8 cellular contexts compared by ENCODE assay signal in the genomic region with DNA sequence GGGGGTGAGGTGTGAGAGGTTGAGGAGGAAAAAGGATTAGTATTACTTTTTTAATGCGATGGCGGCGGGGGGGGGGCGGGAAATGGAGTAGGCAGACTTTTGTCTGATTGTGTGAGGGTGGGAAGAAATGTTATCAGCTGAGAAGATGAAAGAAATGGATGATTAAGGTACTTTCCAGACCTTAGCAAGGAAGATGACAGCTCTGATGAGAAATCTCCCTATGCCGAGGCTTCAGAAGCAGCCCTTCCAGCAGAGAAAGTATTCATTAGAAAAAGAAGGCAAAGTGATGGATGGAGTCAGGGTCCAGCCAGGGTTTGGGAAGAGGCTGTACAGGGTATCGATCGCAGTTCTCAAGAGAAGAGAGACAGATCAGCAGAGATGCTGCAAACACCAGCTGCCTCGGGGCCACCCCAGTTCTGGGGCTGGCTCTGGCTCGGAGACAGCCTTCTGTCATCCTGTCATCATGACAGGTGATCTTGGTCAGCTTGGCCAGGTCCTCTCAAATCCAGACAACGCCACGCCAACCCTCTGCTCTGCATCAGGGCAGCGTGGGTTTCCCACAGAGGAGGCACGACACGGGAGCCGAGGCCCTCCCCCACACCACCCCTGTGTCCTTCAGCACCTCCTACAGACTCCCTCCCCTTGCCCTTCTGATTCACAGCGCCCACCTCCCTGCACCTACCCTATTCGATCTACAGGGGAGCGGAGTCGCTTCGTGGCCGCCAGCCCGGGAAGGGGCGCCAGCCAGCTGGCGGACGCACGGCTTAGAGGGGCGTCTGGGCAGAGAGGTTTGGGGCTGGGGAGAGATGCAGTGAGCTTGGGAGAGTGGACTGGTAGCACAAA. TPM values are rescaled to one million over a fixed set of nuclear protein-coding genes. Genes with fewer than 3 reads are reported as not detected.
DNase-seq lines count a peak whose midpoint lies in the region; ATAC-seq and TF ChIP-seq lines count a peak whose summit lies in the region.

No MANE protein-coding gene starts in this region.

- H3K27me3 ChIP-seq in heart right ventricle: peaks cover 0 to 9% (median 0%) of the 10 kb centered on the region in 7 donors
- H3K27me3 ChIP-seq in prostate gland (replicated peaks; ENCODE audit: insufficient read depth): no peaks in the 10 kb centered on the region

- peaks cover 10% of the 10 kb centered on the region for H3K36me3 Mint-ChIP-seq in activated naive CD4-positive, alpha-beta T cell treated with anti-CD3 and anti-CD28 coated beads, Interleukin-2, amount 10 ng/mL, durations not matched to agents 7 days and 5 days

- H3K27ac ChIP-seq in heart right ventricle: peak overlapping the region in 7 of 10 donors; percentile 21 to 97 (median 55)
- H3K27ac ChIP-seq in prostate gland: no peak overlapping the region

- H3K4me3 Mint-ChIP-seq in activated naive CD4-positive, alpha-beta T cell treated with anti-CD3 and anti-CD28 coated beads, Interleukin-2, amount 10 ng/mL, durations not matched to agents 7 days and 5 days: peak overlapping the region; percentile 92

- peak; percentile 78 for DNase-seq in NCI-H2227 (lab: John Stamatoyannopoulos, UW; ENCODE audit: unreplicated experiment)
- no peak for DNase-seq in NCI-H2227 treated with DMSO at 0.1 percent for 48 hours (lab: John Stamatoyannopoulos, UW)
- DNase-seq in NCI-H748 treated with DMSO at 0.1 percent for 48 hours (lab: John Stamatoyannopoulos, UW): peak; percentile 61
- DNase-seq in activated naive CD4-positive, alpha-beta T cell treated with anti-CD3 and anti-CD28 coated beads, Interleukin-2, amount 10 ng/mL, durations not matched to agents 7 days and 5 days: peak; percentile 59
- DNase-seq in heart right ventricle: peak; percentile 32 to 36
- DNase-seq in prostate gland (ENCODE audit: low spot score): no peak
- no peak for DNase-seq in SKM-1 treated with dmso at 0.1 percent for 144 hours (lab: John Stamatoyannopoulos, UW; ENCODE audit: unreplicated experiment)

- peak overlapping the region; percentile 33 to 90 (median 75) for H3K4me3 ChIP-seq in heart right ventricle
- peak overlapping the region; percentile 19 to 90 for H3K4me3 ChIP-seq in prostate gland

- H3K9me3 Mint-ChIP-seq in activated naive CD4-positive, alpha-beta T cell treated with anti-CD3 and anti-CD28 coated beads, Interleukin-2, amount 10 ng/mL, durations not matched to agents 7 days and 5 days: no peaks in the 10 kb centered on the region

- ATAC-seq in HG02884 (IDR thresholded peaks at IDR 0.05; ENCODE audit: unreplicated experiment) (peak; percentile 5), heart right ventricle (peak; percentile 7 to 68 (median 36))

- H3K36me3 ChIP-seq in heart right ventricle: peaks cover 0 to 27% (median 4%) of the 10 kb centered on the region in 9 donors
- no peaks in the 10 kb centered on the region for H3K36me3 ChIP-seq in prostate gland

- H3K9me3 ChIP-seq in heart right ventricle (no peaks in the 10 kb centered on the region), prostate gland (no peaks in the 10 kb centered on the region)

- H3K4me1 ChIP-seq in heart right ventricle: peaks cover 8 to 23% (median 18%) of the 10 kb centered on the region in 9 donors
- peaks cover 7% of the 10 kb centered on the region for H3K4me1 ChIP-seq in prostate gland (replicated peaks)

- 8 to 9% methylated on average over 27 of the region's 27 CpGs for WGBS in heart right ventricle, 2 donors
- WGBS in prostate gland: 8% methylated on average over 27 of the region's 27 CpGs

- no peak for TF ChIP-seq POLR2A in prostate gland (IDR thresholded peaks at IDR 0.05)

- intact Hi-C loops in heart right ventricle (cut with DNase I): loop anchor here in 2 of 10 donors (5.0 to 10.0 kb wide), 2 partner anchors 56 to 58 kb away; partner anchors contain the start of gene PSMA5 (in 2 of the 2)
- intact Hi-C loops in prostate gland (cut with DNase I): no loop called here

- peaks cover 45% of the 10 kb centered on the region for H3K27me3 Mint-ChIP-seq in activated naive CD4-positive, alpha-beta T cell treated with anti-CD3 and anti-CD28 coated beads, Interleukin-2, amount 10 ng/mL, durations not matched to agents 7 days and 5 days

- peak overlapping the region; percentile 72 for H3K27ac Mint-ChIP-seq in activated naive CD4-positive, alpha-beta T cell treated with anti-CD3 and anti-CD28 coated beads, Interleukin-2, amount 10 ng/mL, durations not matched to agents 7 days and 5 days

- H3K4me1 Mint-ChIP-seq in activated naive CD4-positive, alpha-beta T cell treated with anti-CD3 and anti-CD28 coated beads, Interleukin-2, amount 10 ng/mL, durations not matched to agents 7 days and 5 days: peaks cover 41% of the 10 kb centered on the region

- CTCF ChIA-PET in activated naive CD4-positive, alpha-beta T cell treated with anti-CD3 and anti-CD28 coated beads, Interleukin-2, amount 10 ng/mL, durations not matched to agents 7 days and 5 days (lab: Charles Lee): interaction anchor here (1.0 to 37.4 kb wide), 9 partner anchors 9 to 292 kb away, joined by 3 to 1080 read pairs (median 3); partner anchors contain the start of genes CYB561D1, GNAI3, GPR61 and PSMA5

- TF ChIP-seq CTCF in heart right ventricle (IDR thresholded peaks at IDR 0.05) (peak in 1 of 9 donors; percentile 12), prostate gland (IDR thresholded peaks at IDR 0.05) (no peak)

RNA-seq across cellular contexts. Expression of gene ATXN7L2, which starts 0.7 kb away (rescaled TPM):
- 1 to 10 TPM; 1.8 to 3.0 (median 2.5) TPM for total RNA-seq in heart right ventricle
- polyA plus RNA-seq in heart right ventricle: 10 to 100 TPM in 1 of 2 donors, 1 to 10 TPM in 1; 3.2 to 11.4 TPM
- 10 to 100 TPM in 1 of 2 donors, 1 to 10 TPM in 1; 3.0 to 29.4 TPM for total RNA-seq in prostate gland

RNA-seq across cellular contexts. Expression of gene CYB561D1, which starts 10.9 kb away (rescaled TPM):
- total RNA-seq in heart right ventricle (1 to 10 TPM; 3.3 to 7.6 (median 4.5) TPM), prostate gland (10 to 100 TPM; 12.0 to 12.3 TPM)
- polyA plus RNA-seq in heart right ventricle: 1 to 10 TPM; 3.0 to 3.6 TPM

RNA-seq across cellular contexts. Expression of gene SYPL2, which starts 16.7 kb away (rescaled TPM):
- 10 to 100 TPM; 25.4 to 47.3 (median 27.7) TPM for total RNA-seq in heart right ventricle
- 10 to 100 TPM; 15.0 to 21.9 TPM for polyA plus RNA-seq in heart right ventricle
- total RNA-seq in prostate gland: 10 to 100 TPM in 1 of 2 donors, 1 to 10 TPM in 1; 1.3 to 48.1 TPM

RNA-seq across cellular contexts. Expression of gene AMIGO1, which starts 26.5 kb away (rescaled TPM):
- total RNA-seq in heart right ventricle: 10 to 100 TPM; 11.9 to 16.6 (median 14.7) TPM
- 1 to 10 TPM; 2.8 to 4.0 TPM for polyA plus RNA-seq in heart right ventricle
- total RNA-seq in prostate gland: 10 to 100 TPM in 1 of 2 donors, 1 to 10 TPM in 1; 9.5 to 13.2 TPM

RNA-seq across cellular contexts. Expression of gene GPR61, which starts 56.7 kb away (rescaled TPM):
- total RNA-seq in heart right ventricle: 1 to 10 TPM in 1 of 10 donors, under 1 TPM in 7, not detected in 2; 0.11 to 1.0 (median 0.31) TPM
- not detected for polyA plus RNA-seq in heart right ventricle
- total RNA-seq in prostate gland: 1 to 10 TPM in 1 of 2 donors, not detected in 1; 1.2 TPM

Comparison
In these comparisons a context has a peak if more than half of its experiments do, and no peak if none do; other contexts are left out.
1. DNase-seq: peak in NCI-H2227 (single experiment), NCI-H748 treated with DMSO at 0.1 percent for 48 hours (single experiment), activated naive CD4-positive, alpha-beta T cell treated with anti-CD3 and anti-CD28 coated beads, Interleukin-2, amount 10 ng/mL, durations not matched to agents 7 days and 5 days (single experiment) and heart right ventricle (2 of 2); none in NCI-H2227 treated with DMSO at 0.1 percent for 48 hours (single experiment), prostate gland (single experiment) and SKM-1 treated with dmso at 0.1 percent for 144 hours (single experiment).
2. H3K27ac ChIP-seq: peak in heart right ventricle (7 of 10); none in prostate gland (0 of 2).